In genomic region chr1:46422261-46422871, GRCh38 we compare ENCODE assay signal across 18 cellular contexts. TPM values are rescaled to one million over a fixed set of nuclear protein-coding genes. Genes with fewer than 3 reads are reported as not detected.
DNase-seq lines count a peak whose midpoint lies in the region; ATAC-seq and TF ChIP-seq lines count a peak whose summit lies in the region.
"Had no signal": no experiment of that assay in that cellular context is flagged by ENCODE, and none has a peak within 500 bp of the region (broad histone marks: within the 10 kb centered on the region; RNA-seq: fewer than 3 reads in every experiment).

No MANE protein-coding gene starts in this region.

- no peaks in the 10 kb centered on the region for H3K36me3 ChIP-seq in CD4-positive, alpha-beta memory T cell (ENCODE audit: insufficient read depth, low read length)
- H3K36me3 ChIP-seq in CD8-positive, alpha-beta T cell (ENCODE audit: insufficient read depth, low read length), result no peaks in the 10 kb centered on the region
- H3K36me3 ChIP-seq in esophagus squamous epithelium, result no peaks in the 10 kb centered on the region
- H3K36me3 ChIP-seq: BE2C had no signal

- no peaks in the 10 kb centered on the region for H3K9me3 ChIP-seq in CD4-positive, alpha-beta memory T cell (ENCODE audit: control insufficient read depth in 1 of 2, low read length in 2 of 2)
- H3K9me3 ChIP-seq in CD8-positive, alpha-beta T cell (ENCODE audit: low read length), result no peaks in the 10 kb centered on the region
- no peaks in the 10 kb centered on the region for H3K9me3 ChIP-seq in esophagus squamous epithelium
- H3K9me3 ChIP-seq: BE2C had no signal

- TF ChIP-seq POLR2A in esophagus squamous epithelium (IDR thresholded peaks at IDR 0.05), result no peak

- no peaks in the 10 kb centered on the region for H3K36me3 Mint-ChIP-seq in activated CD8-positive, alpha-beta memory T cell treated with anti-CD3 and anti-CD28 coated beads, Interleukin-2, amount 10 ng/mL, durations not matched to agents 7 days and 5 days
- H3K36me3 Mint-ChIP-seq in CD4-positive, alpha-beta memory T cell, result peaks cover 0 to 6% of the 10 kb centered on the region in 2 donors
- no peaks in the 10 kb centered on the region for H3K36me3 Mint-ChIP-seq in activated CD4-positive, alpha-beta memory T cell treated with anti-CD3 and anti-CD28 coated beads, Interleukin-2, amount 10 ng/mL, durations not matched to agents 7 days and 5 days (ENCODE audit: low read depth)
- peaks cover 5% of the 10 kb centered on the region for H3K36me3 Mint-ChIP-seq in effector memory CD8-positive, alpha-beta T cell (ENCODE audit: insufficient read depth)
- no peaks in the 10 kb centered on the region for H3K36me3 Mint-ChIP-seq in CD8-positive, alpha-beta T cell

- H3K9me3 Mint-ChIP-seq in activated CD8-positive, alpha-beta memory T cell treated with anti-CD3 and anti-CD28 coated beads, Interleukin-2, amount 10 ng/mL, durations not matched to agents 7 days and 5 days (ENCODE audit: low read depth), result no peaks in the 10 kb centered on the region
- peaks cover 0 to 2% (median 0%) of the 10 kb centered on the region in 8 donors for H3K9me3 Mint-ChIP-seq in CD4-positive, alpha-beta memory T cell
- no peaks in the 10 kb centered on the region for H3K9me3 Mint-ChIP-seq in activated CD4-positive, alpha-beta memory T cell treated with anti-CD3 and anti-CD28 coated beads, Interleukin-2, amount 10 ng/mL, durations not matched to agents 7 days and 5 days
- no peaks in the 10 kb centered on the region for H3K9me3 Mint-ChIP-seq in effector memory CD8-positive, alpha-beta T cell
- no peaks in the 10 kb centered on the region for H3K9me3 Mint-ChIP-seq in CD8-positive, alpha-beta T cell

- 78% methylated on average over 9 of the region's 9 CpGs for WGBS in esophagus squamous epithelium, 2 donors

- intact Hi-C loops in CD4-positive, alpha-beta memory T cell (cut with micrococcal nuclease), result no loop called here
- intact Hi-C loops in CD8-positive, alpha-beta T cell (cut with DNase I, micrococcal nuclease), result no loop called here
- intact Hi-C loops in esophagus squamous epithelium (cut with DNase I), result no loop called here

- no peak for TF ChIP-seq CTCF in CD8-positive, alpha-beta T cell (IDR thresholded peaks at IDR 0.05)
- TF ChIP-seq CTCF in esophagus squamous epithelium (IDR thresholded peaks at IDR 0.05), result no peak

- H3K4me1 ChIP-seq in CD4-positive, alpha-beta memory T cell (ENCODE audit: insufficient read depth, low read length), result peaks cover 32% of the 10 kb centered on the region
- no peaks in the 10 kb centered on the region for H3K4me1 ChIP-seq in CD8-positive, alpha-beta T cell (ENCODE audit: insufficient read depth, low read length)
- H3K4me1 ChIP-seq in esophagus squamous epithelium, result no peaks in the 10 kb centered on the region
- H3K4me1 ChIP-seq: BE2C had no signal

- peak overlapping the region; percentile 39 for H3K27ac Mint-ChIP-seq in activated CD8-positive, alpha-beta memory T cell treated with anti-CD3 and anti-CD28 coated beads, Interleukin-2, amount 10 ng/mL, durations not matched to agents 7 days and 5 days
- H3K27ac Mint-ChIP-seq in CD4-positive, alpha-beta memory T cell, result peak overlapping the region; percentile 81 to 98 (median 95)
- peak overlapping the region; percentile 88 for H3K27ac Mint-ChIP-seq in activated CD4-positive, alpha-beta memory T cell treated with anti-CD3 and anti-CD28 coated beads, Interleukin-2, amount 10 ng/mL, durations not matched to agents 7 days and 5 days
- peak overlapping the region; percentile 70 to 72 for H3K27ac Mint-ChIP-seq in effector memory CD8-positive, alpha-beta T cell
- no peak overlapping the region for H3K27ac Mint-ChIP-seq in CD8-positive, alpha-beta T cell

- peaks cover 6% of the 10 kb centered on the region for H3K4me1 Mint-ChIP-seq in activated CD8-positive, alpha-beta memory T cell treated with anti-CD3 and anti-CD28 coated beads, Interleukin-2, amount 10 ng/mL, durations not matched to agents 7 days and 5 days
- peaks cover 1 to 49% (median 24%) of the 10 kb centered on the region in 4 donors for H3K4me1 Mint-ChIP-seq in CD4-positive, alpha-beta memory T cell
- peaks cover 36% of the 10 kb centered on the region for H3K4me1 Mint-ChIP-seq in activated CD4-positive, alpha-beta memory T cell treated with anti-CD3 and anti-CD28 coated beads, Interleukin-2, amount 10 ng/mL, durations not matched to agents 7 days and 5 days
- peaks cover 5 to 26% of the 10 kb centered on the region in 2 donors for H3K4me1 Mint-ChIP-seq in effector memory CD8-positive, alpha-beta T cell (ENCODE audit: low read depth in 2 of 2)
- no peaks in the 10 kb centered on the region for H3K4me1 Mint-ChIP-seq in CD8-positive, alpha-beta T cell (ENCODE audit: low read depth)

- POLR2A ChIA-PET in CD4-positive, alpha-beta memory T cell (lab: Charles Lee; ENCODE audit: partially characterized antibody), result interaction anchor here (0.9 to 4.8 kb wide), 6 partner anchors 8 to 25 kb away, joined by 3 to 45 read pairs (median 4); no protein-coding TSS in a partner anchor
- POLR2A ChIA-PET in activated CD4-positive, alpha-beta memory T cell treated with anti-CD3 and anti-CD28 coated beads, Interleukin-2, amount 10 ng/mL, durations not matched to agents 7 days and 5 days (lab: Charles Lee), result interaction anchor here (1.0 to 4.2 kb wide), 3 partner anchors 8 to 25 kb away, joined by 3 to 26 read pairs (median 4); no protein-coding TSS in a partner anchor
- POLR2A ChIA-PET in CD8-positive, alpha-beta T cell (lab: Charles Lee), result no interaction called here

- H3K27me3 ChIP-seq in CD4-positive, alpha-beta memory T cell (ENCODE audit: insufficient read depth, low read length), result no peaks in the 10 kb centered on the region
- no peaks in the 10 kb centered on the region for H3K27me3 ChIP-seq in CD8-positive, alpha-beta T cell (ENCODE audit: insufficient read depth, low read length)
- peaks cover 0 to 60% (median 0%) of the 10 kb centered on the region in 4 donors for H3K27me3 ChIP-seq in esophagus squamous epithelium
- H3K27me3 ChIP-seq: BE2C had no signal

- DNase-seq in activated CD8-positive, alpha-beta memory T cell treated with anti-CD3 and anti-CD28 coated beads, Interleukin-2, amount 10 ng/mL, durations not matched to agents 7 days and 5 days, result no peak
- DNase-seq in activated CD8-positive, alpha-beta memory T cell treated with anti-CD3 and anti-CD28 coated beads for 24 hours, result no peak
- peak; percentile 40 to 66 (median 55) for DNase-seq in CD4-positive, alpha-beta memory T cell
- DNase-seq in activated CD4-positive, alpha-beta memory T cell treated with anti-CD3 and anti-CD28 coated beads, Interleukin-2, amount 10 ng/mL, durations not matched to agents 7 days and 5 days, result peak; percentile 44
- DNase-seq in effector memory CD8-positive, alpha-beta T cell, result no peak
- no peak for DNase-seq in CD8-positive, alpha-beta T cell
- no peak for DNase-seq in activated CD4-positive, alpha-beta T cell treated with anti-CD3 and anti-CD28 coated beads for 48 hours
- no peak for DNase-seq in esophagus squamous epithelium (lab: John Stamatoyannopoulos, UW)
- DNase-seq: BE2C, IMR-90, Karpas-422, NCI-H1417 treated with DMSO at 0.1 percent for 48 hours, NCI-H187 treated with DMSO at 0.1 percent for 48 hours, NCI-H226, NCI-H524, SIG-M5 had no signal

- no peak for ATAC-seq in activated CD8-positive, alpha-beta memory T cell treated with anti-CD3 and anti-CD28 coated beads, Interleukin-2, amount 10 ng/mL, durations not matched to agents 7 days and 5 days
- ATAC-seq in effector memory CD8-positive, alpha-beta T cell (replicated peaks), result peak; percentile 79
- no peak for ATAC-seq in CD8-positive, alpha-beta T cell

- H3K27me3 Mint-ChIP-seq in activated CD8-positive, alpha-beta memory T cell treated with anti-CD3 and anti-CD28 coated beads, Interleukin-2, amount 10 ng/mL, durations not matched to agents 7 days and 5 days, result peaks cover 9% of the 10 kb centered on the region
- peaks cover 7 to 22% of the 10 kb centered on the region in 2 donors for H3K27me3 Mint-ChIP-seq in CD4-positive, alpha-beta memory T cell
- H3K27me3 Mint-ChIP-seq in activated CD4-positive, alpha-beta memory T cell treated with anti-CD3 and anti-CD28 coated beads, Interleukin-2, amount 10 ng/mL, durations not matched to agents 7 days and 5 days, result peaks cover 15% of the 10 kb centered on the region
- H3K27me3 Mint-ChIP-seq in effector memory CD8-positive, alpha-beta T cell, result peaks cover 33 to 44% of the 10 kb centered on the region in 2 donors
- peaks cover 23% of the 10 kb centered on the region for H3K27me3 Mint-ChIP-seq in CD8-positive, alpha-beta T cell (ENCODE audit: low read depth)

- H3K27ac ChIP-seq in CD4-positive, alpha-beta memory T cell (ENCODE audit: low read depth, low read length), result peak overlapping the region; percentile 50
- no peak overlapping the region for H3K27ac ChIP-seq in CD8-positive, alpha-beta T cell (ENCODE audit: low read depth, low read length)
- no peak overlapping the region for H3K27ac ChIP-seq in esophagus squamous epithelium

- CTCF ChIA-PET in activated CD8-positive, alpha-beta memory T cell treated with anti-CD3 and anti-CD28 coated beads, Interleukin-2, amount 10 ng/mL, durations not matched to agents 7 days and 5 days (lab: Charles Lee), result interaction anchor here (0.6 to 1.9 kb wide), 5 partner anchors 8 to 619 kb away, joined by 3 to 5 read pairs (median 4); no protein-coding TSS in a partner anchor
- CTCF ChIA-PET in CD4-positive, alpha-beta memory T cell (lab: Charles Lee; ENCODE audit: partially characterized antibody), result interaction anchor here (0.7 to 1.3 kb wide), 8 partner anchors 9 to 44 kb away, joined by 3 to 10 read pairs (median 4); no protein-coding TSS in a partner anchor
- CTCF ChIA-PET in activated CD4-positive, alpha-beta memory T cell treated with anti-CD3 and anti-CD28 coated beads, Interleukin-2, amount 10 ng/mL, durations not matched to agents 7 days and 5 days (lab: Charles Lee), result interaction anchor here (0.6 to 2.8 kb wide), 4 partner anchors 8 to 117 kb away, joined by 3 to 12 read pairs (median 5); no protein-coding TSS in a partner anchor
- CTCF ChIA-PET in CD8-positive, alpha-beta T cell (lab: Charles Lee), result interaction anchor here (1.7 kb wide), 1 partner anchor 104 kb away, joined by 5 read pairs; no protein-coding TSS in a partner anchor

- no peak overlapping the region for H3K4me3 Mint-ChIP-seq in activated CD8-positive, alpha-beta memory T cell treated with anti-CD3 and anti-CD28 coated beads, Interleukin-2, amount 10 ng/mL, durations not matched to agents 7 days and 5 days
- peak overlapping the region; percentile 69 to 87 (median 74) for H3K4me3 Mint-ChIP-seq in CD4-positive, alpha-beta memory T cell
- H3K4me3 Mint-ChIP-seq in activated CD4-positive, alpha-beta memory T cell treated with anti-CD3 and anti-CD28 coated beads, Interleukin-2, amount 10 ng/mL, durations not matched to agents 7 days and 5 days, result peak overlapping the region; percentile 49
- H3K4me3 Mint-ChIP-seq in effector memory CD8-positive, alpha-beta T cell, result peak overlapping the region; percentile 16 to 71
- H3K4me3 Mint-ChIP-seq in CD8-positive, alpha-beta T cell, result no peak overlapping the region

- no peak overlapping the region for H3K4me3 ChIP-seq in CD4-positive, alpha-beta memory T cell (ENCODE audit: low read length in 2 of 2)
- no peak overlapping the region for H3K4me3 ChIP-seq in CD8-positive, alpha-beta T cell (ENCODE audit: low read depth, low read length)
- no peak overlapping the region for H3K4me3 ChIP-seq in esophagus squamous epithelium

RNA-seq across cellular contexts. Expression of gene FAAH, which starts 28.2 kb away (rescaled TPM):
- 1 to 10 TPM; 3.1 to 3.9 TPM for total RNA-seq in activated CD8-positive, alpha-beta memory T cell treated with anti-CD3 and anti-CD28 coated beads, Interleukin-2, amount 10 ng/mL, durations not matched to agents 7 days and 5 days
- 10 to 100 TPM in 1 of 2 experiments, 1 to 10 TPM in 1; 7.7 to 10.7 TPM for total RNA-seq in CD4-positive, alpha-beta memory T cell
- polyA plus RNA-seq in CD4-positive, alpha-beta memory T cell, result 1 to 10 TPM; 2.0 to 4.2 TPM
- total RNA-seq in activated CD4-positive, alpha-beta memory T cell treated with anti-CD3 and anti-CD28 coated beads, Interleukin-2, amount 10 ng/mL, durations not matched to agents 7 days and 5 days, result 1 to 10 TPM; 4.0 to 4.3 TPM
- 1 to 10 TPM; 6.1 to 6.5 TPM for total RNA-seq in CD8-positive, alpha-beta T cell
- 10 to 100 TPM; 12.3 to 29.6 (median 16.7) TPM for total RNA-seq in esophagus squamous epithelium
- total RNA-seq: A172, RPMI7951 had no signal

Comparison
In these comparisons a context has a peak if more than half of its experiments do, and no peak if none do; other contexts are left out.
1. DNase-seq: peak in CD4-positive, alpha-beta memory T cell (5 of 5) and activated CD4-positive, alpha-beta memory T cell treated with anti-CD3 and anti-CD28 coated beads, Interleukin-2, amount 10 ng/mL, durations not matched to agents 7 days and 5 days (single experiment); none in activated CD8-positive, alpha-beta memory T cell treated with anti-CD3 and anti-CD28 coated beads, Interleukin-2, amount 10 ng/mL, durations not matched to agents 7 days and 5 days (single experiment), activated CD8-positive, alpha-beta memory T cell treated with anti-CD3 and anti-CD28 coated beads for 24 hours (single experiment), effector memory CD8-positive, alpha-beta T cell (0 of 3), CD8-positive, alpha-beta T cell (0 of 7), activated CD4-positive, alpha-beta T cell treated with anti-CD3 and anti-CD28 coated beads for 48 hours (single experiment) and esophagus squamous epithelium (single experiment).
2. H3K4me3 Mint-ChIP-seq: peak in CD4-positive, alpha-beta memory T cell (8 of 8), activated CD4-positive, alpha-beta memory T cell treated with anti-CD3 and anti-CD28 coated beads, Interleukin-2, amount 10 ng/mL, durations not matched to agents 7 days and 5 days (single experiment) and effector memory CD8-positive, alpha-beta T cell (2 of 2); none in activated CD8-positive, alpha-beta memory T cell treated with anti-CD3 and anti-CD28 coated beads, Interleukin-2, amount 10 ng/mL, durations not matched to agents 7 days and 5 days (single experiment) and CD8-positive, alpha-beta T cell (single experiment).